In the genomic region with DNA sequence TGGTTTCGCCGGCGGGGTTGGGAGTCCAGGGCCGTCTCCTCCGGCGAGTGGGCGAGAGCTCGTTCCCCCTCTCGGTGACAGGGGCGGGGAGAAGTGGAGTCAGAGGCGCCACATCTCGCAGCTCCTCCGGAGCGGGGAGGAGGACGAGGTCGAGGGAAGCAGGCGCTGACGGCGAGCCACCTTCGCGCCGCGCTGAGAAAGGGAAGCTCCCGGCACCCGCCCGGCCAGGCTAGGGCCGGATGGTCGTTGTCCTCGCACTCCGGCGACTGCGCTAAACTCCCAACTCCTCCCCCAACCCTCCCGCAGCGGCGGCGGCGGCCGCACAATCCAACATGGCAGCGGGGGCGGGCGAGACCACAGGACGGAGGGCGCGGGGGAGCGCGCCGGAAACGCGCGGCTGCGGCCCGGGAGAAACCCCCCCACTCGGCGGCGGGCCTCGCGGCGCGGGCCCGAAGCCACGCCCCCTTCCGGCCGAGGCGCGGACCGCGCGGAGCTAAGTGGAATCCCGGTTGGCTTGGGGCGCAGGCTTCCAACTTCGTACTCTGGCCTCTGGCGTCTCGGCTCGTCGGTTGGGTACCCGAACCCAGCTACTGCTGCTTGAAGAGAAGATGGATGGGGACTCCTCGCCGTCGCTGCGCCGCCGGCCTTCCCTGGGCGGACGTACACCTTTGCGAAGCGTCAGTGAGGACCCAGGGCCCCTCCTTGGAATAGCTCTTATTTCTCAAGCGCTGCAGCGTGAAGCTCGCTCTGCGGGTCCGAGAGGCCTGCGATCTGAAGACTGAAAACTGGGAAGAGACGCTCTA, we compare ENCODE assay signal across 1 cellular context.
TF ChIP-seq lines count a peak whose summit lies in the region.

A gene (minus strand): TSS at position 270 of the 803 bp plus-strand sequence. CDS start 269 bp downstream, at position 1.

TF ChIP-seq in HepG2, 621 proteins besides CTCF, POLR2A, EP300 and RAD21 (continued from another document and continues in another):
- TF ChIP-seq, protein P1, sequence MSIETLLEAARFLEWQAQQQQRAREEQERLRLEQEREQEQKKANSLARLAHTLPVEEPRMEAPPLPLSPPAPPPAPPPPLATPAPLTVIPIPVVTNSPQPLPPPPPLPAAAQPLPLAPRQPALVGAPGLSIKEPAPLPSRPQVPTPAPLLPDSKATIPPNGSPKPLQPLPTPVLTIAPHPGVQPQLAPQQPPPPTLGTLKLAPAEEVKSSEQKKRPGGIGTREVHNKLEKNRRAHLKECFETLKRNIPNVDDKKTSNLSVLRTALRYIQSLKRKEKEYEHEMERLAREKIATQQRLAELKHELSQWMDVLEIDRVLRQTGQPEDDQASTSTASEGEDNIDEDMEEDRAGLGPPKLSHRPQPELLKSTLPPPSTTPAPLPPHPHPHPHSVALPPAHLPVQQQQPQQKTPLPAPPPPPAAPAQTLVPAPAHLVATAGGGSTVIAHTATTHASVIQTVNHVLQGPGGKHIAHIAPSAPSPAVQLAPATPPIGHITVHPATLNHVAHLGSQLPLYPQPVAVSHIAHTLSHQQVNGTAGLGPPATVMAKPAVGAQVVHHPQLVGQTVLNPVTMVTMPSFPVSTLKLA (IDR thresholded peaks at IDR 0.05) = no peak
- TF ChIP-seq TP53 (CRISPR knock-in tag; conservative IDR thresholded peaks at IDR 0.05) (no peak), NRL (CRISPR knock-in tag; IDR thresholded peaks at IDR 0.05; ENCODE audit: borderline replicate concordance) (no peak), ZNF563 (CRISPR knock-in tag; IDR thresholded peaks at IDR 0.05) (peak; percentile 91), ELF4 (CRISPR knock-in tag; IDR thresholded peaks at IDR 0.05; ENCODE audit: borderline replicate concordance) (no peak), ZNF12 (CRISPR knock-in tag; IDR thresholded peaks at IDR 0.05) (no peak), ZNF432 (CRISPR knock-in tag; IDR thresholded peaks at IDR 0.05; ENCODE audit: borderline replicate concordance) (no peak), ATF7-NPFF (CRISPR knock-in tag; IDR thresholded peaks at IDR 0.05; ENCODE audit: low read depth) (peak; percentile 58), ZNF850 (CRISPR knock-in tag; conservative IDR thresholded peaks at IDR 0.05) (0 out of 2 replicates have a peak, but pooled peaks have one; percentile 35), NFE2L1 (CRISPR knock-in tag; IDR thresholded peaks at IDR 0.05; ENCODE audit: borderline replicate concordance) (no peak), ZNF343 (CRISPR knock-in tag; IDR thresholded peaks at IDR 0.05) (peak; percentile 48; the same call in 1 of the 2 replicates), SRSF4 (IDR thresholded peaks at IDR 0.05; ENCODE audit: low read depth, low read length, poor library complexity, severe bottlenecking) (no peak), NAIF1 (CRISPR knock-in tag; IDR thresholded peaks at IDR 0.05; ENCODE audit: borderline replicate concordance) (peak; percentile 90), ZNF30 (CRISPR knock-in tag; IDR thresholded peaks at IDR 0.05) (no peak)
- TF ChIP-seq, protein P2, sequence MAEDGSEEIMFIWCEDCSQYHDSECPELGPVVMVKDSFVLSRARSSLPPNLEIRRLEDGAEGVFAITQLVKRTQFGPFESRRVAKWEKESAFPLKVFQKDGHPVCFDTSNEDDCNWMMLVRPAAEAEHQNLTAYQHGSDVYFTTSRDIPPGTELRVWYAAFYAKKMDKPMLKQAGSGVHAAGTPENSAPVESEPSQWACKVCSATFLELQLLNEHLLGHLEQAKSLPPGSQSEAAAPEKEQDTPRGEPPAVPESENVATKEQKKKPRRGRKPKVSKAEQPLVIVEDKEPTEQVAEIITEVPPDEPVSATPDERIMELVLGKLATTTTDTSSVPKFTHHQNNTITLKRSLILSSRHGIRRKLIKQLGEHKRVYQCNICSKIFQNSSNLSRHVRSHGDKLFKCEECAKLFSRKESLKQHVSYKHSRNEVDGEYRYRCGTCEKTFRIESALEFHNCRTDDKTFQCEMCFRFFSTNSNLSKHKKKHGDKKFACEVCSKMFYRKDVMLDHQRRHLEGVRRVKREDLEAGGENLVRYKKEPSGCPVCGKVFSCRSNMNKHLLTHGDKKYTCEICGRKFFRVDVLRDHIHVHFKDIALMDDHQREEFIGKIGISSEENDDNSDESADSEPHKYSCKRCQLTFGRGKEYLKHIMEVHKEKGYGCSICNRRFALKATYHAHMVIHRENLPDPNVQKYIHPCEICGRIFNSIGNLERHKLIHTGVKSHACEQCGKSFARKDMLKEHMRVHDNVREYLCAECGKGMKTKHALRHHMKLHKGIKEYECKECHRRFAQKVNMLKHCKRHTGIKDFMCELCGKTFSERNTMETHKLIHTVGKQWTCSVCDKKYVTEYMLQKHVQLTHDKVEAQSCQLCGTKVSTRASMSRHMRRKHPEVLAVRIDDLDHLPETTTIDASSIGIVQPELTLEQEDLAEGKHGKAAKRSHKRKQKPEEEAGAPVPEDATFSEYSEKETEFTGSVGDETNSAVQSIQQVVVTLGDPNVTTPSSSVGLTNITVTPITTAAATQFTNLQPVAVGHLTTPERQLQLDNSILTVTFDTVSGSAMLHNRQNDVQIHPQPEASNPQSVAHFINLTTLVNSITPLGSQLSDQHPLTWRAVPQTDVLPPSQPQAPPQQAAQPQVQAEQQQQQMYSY (CRISPR knock-in tag; IDR thresholded peaks at IDR 0.05) = no peak
- TF ChIP-seq, protein P3, sequence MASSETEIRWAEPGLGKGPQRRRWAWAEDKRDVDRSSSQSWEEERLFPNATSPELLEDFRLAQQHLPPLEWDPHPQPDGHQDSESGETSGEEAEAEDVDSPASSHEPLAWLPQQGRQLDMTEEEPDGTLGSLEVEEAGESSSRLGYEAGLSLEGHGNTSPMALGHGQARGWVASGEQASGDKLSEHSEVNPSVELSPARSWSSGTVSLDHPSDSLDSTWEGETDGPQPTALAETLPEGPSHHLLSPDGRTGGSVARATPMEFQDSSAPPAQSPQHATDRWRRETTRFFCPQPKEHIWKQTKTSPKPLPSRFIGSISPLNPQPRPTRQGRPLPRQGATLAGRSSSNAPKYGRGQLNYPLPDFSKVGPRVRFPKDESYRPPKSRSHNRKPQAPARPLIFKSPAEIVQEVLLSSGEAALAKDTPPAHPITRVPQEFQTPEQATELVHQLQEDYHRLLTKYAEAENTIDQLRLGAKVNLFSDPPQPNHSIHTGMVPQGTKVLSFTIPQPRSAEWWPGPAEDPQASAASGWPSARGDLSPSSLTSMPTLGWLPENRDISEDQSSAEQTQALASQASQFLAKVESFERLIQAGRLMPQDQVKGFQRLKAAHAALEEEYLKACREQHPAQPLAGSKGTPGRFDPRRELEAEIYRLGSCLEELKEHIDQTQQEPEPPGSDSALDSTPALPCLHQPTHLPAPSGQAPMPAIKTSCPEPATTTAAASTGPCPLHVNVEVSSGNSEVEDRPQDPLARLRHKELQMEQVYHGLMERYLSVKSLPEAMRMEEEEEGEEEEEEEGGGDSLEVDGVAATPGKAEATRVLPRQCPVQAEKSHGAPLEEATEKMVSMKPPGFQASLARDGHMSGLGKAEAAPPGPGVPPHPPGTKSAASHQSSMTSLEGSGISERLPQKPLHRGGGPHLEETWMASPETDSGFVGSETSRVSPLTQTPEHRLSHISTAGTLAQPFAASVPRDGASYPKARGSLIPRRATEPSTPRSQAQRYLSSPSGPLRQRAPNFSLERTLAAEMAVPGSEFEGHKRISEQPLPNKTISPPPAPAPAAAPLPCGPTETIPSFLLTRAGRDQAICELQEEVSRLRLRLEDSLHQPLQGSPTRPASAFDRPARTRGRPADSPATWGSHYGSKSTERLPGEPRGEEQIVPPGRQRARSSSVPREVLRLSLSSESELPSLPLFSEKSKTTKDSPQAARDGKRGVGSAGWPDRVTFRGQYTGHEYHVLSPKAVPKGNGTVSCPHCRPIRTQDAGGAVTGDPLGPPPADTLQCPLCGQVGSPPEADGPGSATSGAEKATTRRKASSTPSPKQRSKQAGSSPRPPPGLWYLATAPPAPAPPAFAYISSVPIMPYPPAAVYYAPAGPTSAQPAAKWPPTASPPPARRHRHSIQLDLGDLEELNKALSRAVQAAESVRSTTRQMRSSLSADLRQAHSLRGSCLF (CRISPR knock-in tag; IDR thresholded peaks at IDR 0.05; ENCODE audit: borderline replicate concordance) = no peak
- TF ChIP-seq, protein P4, sequence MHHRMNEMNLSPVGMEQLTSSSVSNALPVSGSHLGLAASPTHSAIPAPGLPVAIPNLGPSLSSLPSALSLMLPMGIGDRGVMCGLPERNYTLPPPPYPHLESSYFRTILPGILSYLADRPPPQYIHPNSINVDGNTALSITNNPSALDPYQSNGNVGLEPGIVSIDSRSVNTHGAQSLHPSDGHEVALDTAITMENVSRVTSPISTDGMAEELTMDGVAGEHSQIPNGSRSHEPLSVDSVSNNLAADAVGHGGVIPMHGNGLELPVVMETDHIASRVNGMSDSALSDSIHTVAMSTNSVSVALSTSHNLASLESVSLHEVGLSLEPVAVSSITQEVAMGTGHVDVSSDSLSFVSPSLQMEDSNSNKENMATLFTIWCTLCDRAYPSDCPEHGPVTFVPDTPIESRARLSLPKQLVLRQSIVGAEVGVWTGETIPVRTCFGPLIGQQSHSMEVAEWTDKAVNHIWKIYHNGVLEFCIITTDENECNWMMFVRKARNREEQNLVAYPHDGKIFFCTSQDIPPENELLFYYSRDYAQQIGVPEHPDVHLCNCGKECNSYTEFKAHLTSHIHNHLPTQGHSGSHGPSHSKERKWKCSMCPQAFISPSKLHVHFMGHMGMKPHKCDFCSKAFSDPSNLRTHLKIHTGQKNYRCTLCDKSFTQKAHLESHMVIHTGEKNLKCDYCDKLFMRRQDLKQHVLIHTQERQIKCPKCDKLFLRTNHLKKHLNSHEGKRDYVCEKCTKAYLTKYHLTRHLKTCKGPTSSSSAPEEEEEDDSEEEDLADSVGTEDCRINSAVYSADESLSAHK (CRISPR knock-in tag; IDR thresholded peaks at IDR 0.05; ENCODE audit: borderline replicate concordance) = no peak
- TF ChIP-seq, protein P5, sequence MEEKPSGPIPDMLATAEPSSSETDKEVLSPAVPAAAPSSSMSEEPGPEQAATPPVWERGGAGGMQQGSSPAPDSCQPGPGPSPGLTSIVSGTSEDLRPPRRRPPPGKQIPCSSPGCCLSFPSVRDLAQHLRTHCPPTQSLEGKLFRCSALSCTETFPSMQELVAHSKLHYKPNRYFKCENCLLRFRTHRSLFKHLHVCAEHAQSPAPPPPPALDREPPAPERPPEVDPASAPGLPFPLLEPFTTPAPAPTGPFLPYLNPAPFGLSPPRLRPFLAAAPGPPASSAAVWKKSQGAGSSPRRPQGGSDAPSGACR (CRISPR knock-in tag; IDR thresholded peaks at IDR 0.05) = no peak
- TF ChIP-seq, protein P6, sequence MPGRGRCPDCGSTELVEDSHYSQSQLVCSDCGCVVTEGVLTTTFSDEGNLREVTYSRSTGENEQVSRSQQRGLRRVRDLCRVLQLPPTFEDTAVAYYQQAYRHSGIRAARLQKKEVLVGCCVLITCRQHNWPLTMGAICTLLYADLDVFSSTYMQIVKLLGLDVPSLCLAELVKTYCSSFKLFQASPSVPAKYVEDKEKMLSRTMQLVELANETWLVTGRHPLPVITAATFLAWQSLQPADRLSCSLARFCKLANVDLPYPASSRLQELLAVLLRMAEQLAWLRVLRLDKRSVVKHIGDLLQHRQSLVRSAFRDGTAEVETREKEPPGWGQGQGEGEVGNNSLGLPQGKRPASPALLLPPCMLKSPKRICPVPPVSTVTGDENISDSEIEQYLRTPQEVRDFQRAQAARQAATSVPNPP (CRISPR knock-in tag; IDR thresholded peaks at IDR 0.05) = peak; percentile 48; the same call in 1 of the 2 replicates
- TF ChIP-seq, protein P7, sequence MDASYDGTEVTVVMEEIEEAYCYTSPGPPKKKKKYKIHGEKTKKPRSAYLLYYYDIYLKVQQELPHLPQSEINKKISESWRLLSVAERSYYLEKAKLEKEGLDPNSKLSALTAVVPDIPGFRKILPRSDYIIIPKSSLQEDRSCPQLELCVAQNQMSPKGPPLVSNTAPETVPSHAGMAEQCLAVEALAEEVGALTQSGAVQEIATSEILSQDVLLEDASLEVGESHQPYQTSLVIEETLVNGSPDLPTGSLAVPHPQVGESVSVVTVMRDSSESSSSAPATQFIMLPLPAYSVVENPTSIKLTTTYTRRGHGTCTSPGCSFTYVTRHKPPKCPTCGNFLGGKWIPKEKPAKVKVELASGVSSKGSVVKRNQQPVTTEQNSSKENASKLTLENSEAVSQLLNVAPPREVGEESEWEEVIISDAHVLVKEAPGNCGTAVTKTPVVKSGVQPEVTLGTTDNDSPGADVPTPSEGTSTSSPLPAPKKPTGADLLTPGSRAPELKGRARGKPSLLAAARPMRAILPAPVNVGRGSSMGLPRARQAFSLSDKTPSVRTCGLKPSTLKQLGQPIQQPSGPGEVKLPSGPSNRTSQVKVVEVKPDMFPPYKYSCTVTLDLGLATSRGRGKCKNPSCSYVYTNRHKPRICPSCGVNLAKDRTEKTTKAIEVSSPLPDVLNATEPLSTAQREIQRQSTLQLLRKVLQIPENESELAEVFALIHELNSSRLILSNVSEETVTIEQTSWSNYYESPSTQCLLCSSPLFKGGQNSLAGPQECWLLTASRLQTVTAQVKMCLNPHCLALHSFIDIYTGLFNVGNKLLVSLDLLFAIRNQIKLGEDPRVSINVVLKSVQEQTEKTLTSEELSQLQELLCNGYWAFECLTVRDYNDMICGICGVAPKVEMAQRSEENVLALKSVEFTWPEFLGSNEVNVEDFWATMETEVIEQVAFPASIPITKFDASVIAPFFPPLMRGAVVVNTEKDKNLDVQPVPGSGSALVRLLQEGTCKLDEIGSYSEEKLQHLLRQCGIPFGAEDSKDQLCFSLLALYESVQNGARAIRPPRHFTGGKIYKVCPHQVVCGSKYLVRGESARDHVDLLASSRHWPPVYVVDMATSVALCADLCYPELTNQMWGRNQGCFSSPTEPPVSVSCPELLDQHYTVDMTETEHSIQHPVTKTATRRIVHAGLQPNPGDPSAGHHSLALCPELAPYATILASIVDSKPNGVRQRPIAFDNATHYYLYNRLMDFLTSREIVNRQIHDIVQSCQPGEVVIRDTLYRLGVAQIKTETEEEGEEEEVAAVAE (CRISPR knock-in tag; IDR thresholded peaks at IDR 0.05; ENCODE audit: borderline replicate concordance) = no peak
- TF ChIP-seq, protein P8, sequence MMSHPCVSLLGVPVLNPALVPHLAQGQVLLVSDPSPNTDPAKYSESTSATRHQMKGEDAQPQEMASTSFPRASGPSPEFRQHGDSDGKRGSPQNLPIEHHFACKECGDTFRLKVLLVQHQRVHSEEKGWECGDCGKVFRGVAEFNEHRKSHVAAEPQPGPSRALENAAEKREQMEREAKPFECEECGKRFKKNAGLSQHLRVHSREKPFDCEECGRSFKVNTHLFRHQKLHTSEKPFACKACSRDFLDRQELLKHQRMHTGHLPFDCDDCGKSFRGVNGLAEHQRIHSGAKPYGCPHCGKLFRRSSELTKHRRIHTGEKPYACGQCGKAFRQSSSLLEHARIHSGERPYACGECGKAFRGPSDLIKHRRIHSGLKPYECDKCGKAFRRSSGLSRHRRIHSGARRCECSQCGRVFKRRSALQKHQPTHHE (CRISPR knock-in tag; IDR thresholded peaks at IDR 0.05; ENCODE audit: borderline replicate concordance) = peak; percentile 80; the same call in 1 of the 2 replicates
- TF ChIP-seq, protein P9, sequence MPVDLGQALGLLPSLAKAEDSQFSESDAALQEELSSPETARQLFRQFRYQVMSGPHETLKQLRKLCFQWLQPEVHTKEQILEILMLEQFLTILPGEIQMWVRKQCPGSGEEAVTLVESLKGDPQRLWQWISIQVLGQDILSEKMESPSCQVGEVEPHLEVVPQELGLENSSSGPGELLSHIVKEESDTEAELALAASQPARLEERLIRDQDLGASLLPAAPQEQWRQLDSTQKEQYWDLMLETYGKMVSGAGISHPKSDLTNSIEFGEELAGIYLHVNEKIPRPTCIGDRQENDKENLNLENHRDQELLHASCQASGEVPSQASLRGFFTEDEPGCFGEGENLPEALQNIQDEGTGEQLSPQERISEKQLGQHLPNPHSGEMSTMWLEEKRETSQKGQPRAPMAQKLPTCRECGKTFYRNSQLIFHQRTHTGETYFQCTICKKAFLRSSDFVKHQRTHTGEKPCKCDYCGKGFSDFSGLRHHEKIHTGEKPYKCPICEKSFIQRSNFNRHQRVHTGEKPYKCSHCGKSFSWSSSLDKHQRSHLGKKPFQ (CRISPR knock-in tag; IDR thresholded peaks at IDR 0.05; ENCODE audit: insufficient replicate concordance) = peak; percentile 66
